23 cellular contexts compared by ENCODE assay signal in genomic region chr4:124423160-124423559, GRCh38.
A peak's percentile ranks its signal among the peaks of the same experiment; 100 is the strongest.
DNase-seq lines count a peak whose midpoint lies in the region; FAIRE-seq and TF ChIP-seq lines count a peak whose summit lies in the region.
"Had no signal": no experiment of that assay in that cellular context is flagged by ENCODE, and none has a peak within 500 bp of the region (broad histone marks: within the 10 kb centered on the region; RNA-seq: fewer than 3 reads in every experiment).

No MANE protein-coding gene starts in this region.

- no peak overlapping the region for H3K4me3 Mint-ChIP-seq in astrocyte (ENCODE audit: unreplicated experiment)
- H3K4me3 Mint-ChIP-seq in CD4-positive, alpha-beta memory T cell, result no peak overlapping the region
- H3K4me3 Mint-ChIP-seq: activated CD8-positive, alpha-beta T cell treated with anti-CD3 and anti-CD28 coated beads for 36 hours; activated T-cell treated with anti-CD3 and anti-CD28 coated beads, Interleukin-2, amount 50 U/mL, for 24 hours; HFFc6; memory B cell; naive thymus-derived CD4-positive, alpha-beta T cell had no signal

- CTCF ChIA-PET in CD4-positive, alpha-beta memory T cell (lab: Charles Lee; ENCODE audit: partially characterized antibody), result no interaction called here

- H3K9me3 Mint-ChIP-seq in astrocyte (ENCODE audit: unreplicated experiment), result no peaks in the 10 kb centered on the region
- peaks cover 0 to 3% (median 0%) of the 10 kb centered on the region in 8 donors for H3K9me3 Mint-ChIP-seq in CD4-positive, alpha-beta memory T cell
- H3K9me3 Mint-ChIP-seq: activated CD8-positive, alpha-beta T cell treated with anti-CD3 and anti-CD28 coated beads for 36 hours; activated T-cell treated with anti-CD3 and anti-CD28 coated beads, Interleukin-2, amount 50 U/mL, for 24 hours; HFFc6; memory B cell had no signal

- no peaks in the 10 kb centered on the region for H3K36me3 ChIP-seq in astrocyte (ENCODE audit: insufficient read depth, low read length)
- no peaks in the 10 kb centered on the region for H3K36me3 ChIP-seq in CD4-positive, alpha-beta memory T cell (ENCODE audit: insufficient read depth, low read length)

- no peak overlapping the region for H3K4me3 ChIP-seq in astrocyte (ENCODE audit: insufficient read depth, low read depth, low read length)
- no peak overlapping the region for H3K4me3 ChIP-seq in fibroblast of pulmonary artery (replicated peaks; ENCODE audit: low read depth, low read length)
- H3K4me3 ChIP-seq in CD4-positive, alpha-beta memory T cell (ENCODE audit: low read length in 2 of 2), result no peak overlapping the region

- intact Hi-C loops in CD4-positive, alpha-beta memory T cell (cut with micrococcal nuclease), result no loop called here

- no peaks in the 10 kb centered on the region for H3K79me2 ChIP-seq in astrocyte (ENCODE audit: insufficient read depth, low read length)

- no peaks in the 10 kb centered on the region for H3K27me3 Mint-ChIP-seq in astrocyte (ENCODE audit: low read depth, unreplicated experiment)
- no peaks in the 10 kb centered on the region for H3K27me3 Mint-ChIP-seq in CD4-positive, alpha-beta memory T cell
- H3K27me3 Mint-ChIP-seq: activated CD8-positive, alpha-beta T cell treated with anti-CD3 and anti-CD28 coated beads for 36 hours; activated T-cell treated with anti-CD3 and anti-CD28 coated beads, Interleukin-2, amount 50 U/mL, for 24 hours; memory B cell had no signal

- H3K27ac Mint-ChIP-seq in astrocyte (ENCODE audit: unreplicated experiment), result no peak overlapping the region
- H3K27ac Mint-ChIP-seq in CD4-positive, alpha-beta memory T cell, result no peak overlapping the region
- H3K27ac Mint-ChIP-seq: activated CD8-positive, alpha-beta T cell treated with anti-CD3 and anti-CD28 coated beads for 36 hours; activated T-cell treated with anti-CD3 and anti-CD28 coated beads, Interleukin-2, amount 50 U/mL, for 24 hours; HFFc6; memory B cell; naive thymus-derived CD4-positive, alpha-beta T cell had no signal

- peaks cover 2% of the 10 kb centered on the region for H3K4me1 Mint-ChIP-seq in astrocyte (ENCODE audit: low read depth, unreplicated experiment)
- no peaks in the 10 kb centered on the region for H3K4me1 Mint-ChIP-seq in CD4-positive, alpha-beta memory T cell
- H3K4me1 Mint-ChIP-seq: memory B cell; naive thymus-derived CD4-positive, alpha-beta T cell had no signal

- H3K4me2 ChIP-seq in astrocyte (ENCODE audit: low read length), result no peak overlapping the region

- no peak for FAIRE-seq in astrocyte (lab: Jason Lieb, UNC)
- FAIRE-seq: GM19239 had no signal

- H3K9ac ChIP-seq in astrocyte (ENCODE audit: low read length), result no peak overlapping the region

- H3K4me1 ChIP-seq in astrocyte (ENCODE audit: insufficient read depth, low read length), result no peaks in the 10 kb centered on the region
- H3K4me1 ChIP-seq in CD4-positive, alpha-beta memory T cell (ENCODE audit: insufficient read depth, low read length), result no peaks in the 10 kb centered on the region

- no peaks in the 10 kb centered on the region for H4K20me1 ChIP-seq in astrocyte (ENCODE audit: insufficient read depth, low read length)

- no peak overlapping the region for H3K27ac ChIP-seq in astrocyte (ENCODE audit: low read depth, low read length)
- no peak overlapping the region for H3K27ac ChIP-seq in CD4-positive, alpha-beta memory T cell (ENCODE audit: low read depth, low read length)
- H3K27ac ChIP-seq: 22Rv1 had no signal

- no peaks in the 10 kb centered on the region for H3K27me3 ChIP-seq in astrocyte (ENCODE audit: insufficient read depth, low read length)
- no peaks in the 10 kb centered on the region for H3K27me3 ChIP-seq in CD4-positive, alpha-beta memory T cell (ENCODE audit: insufficient read depth, low read length)

- POLR2A ChIA-PET in CD4-positive, alpha-beta memory T cell (lab: Charles Lee; ENCODE audit: partially characterized antibody), result no interaction called here

- no peaks in the 10 kb centered on the region for H3K36me3 Mint-ChIP-seq in astrocyte (ENCODE audit: low read depth, unreplicated experiment)
- H3K36me3 Mint-ChIP-seq in CD4-positive, alpha-beta memory T cell, result no peaks in the 10 kb centered on the region
- H3K36me3 Mint-ChIP-seq: memory B cell; naive thymus-derived CD4-positive, alpha-beta T cell had no signal

- H2AFZ ChIP-seq in astrocyte (ENCODE audit: low read depth, low read length), result no peak overlapping the region

- no peaks in the 10 kb centered on the region for H3K9me3 ChIP-seq in astrocyte (ENCODE audit: insufficient read depth, low read depth, low read length)
- no peaks in the 10 kb centered on the region for H3K9me3 ChIP-seq in CD4-positive, alpha-beta memory T cell (ENCODE audit: control insufficient read depth in 1 of 2, low read length in 2 of 2)

- DNase-seq in DMS53 (lab: John Stamatoyannopoulos, UW) (peak; percentile 21), DMS53 treated with DMSO at 0.1 percent for 48 hours (lab: John Stamatoyannopoulos, UW; ENCODE audit: unreplicated experiment) (no peak), astrocyte (ENCODE audit: low read depth) (peak; percentile 55), fibroblast of pulmonary artery (ENCODE audit: low read depth) (peak; percentile 59), NCI-H2081 (lab: John Stamatoyannopoulos, UW) (no peak), SKM-1 (lab: John Stamatoyannopoulos, UW; ENCODE audit: unreplicated experiment) (no peak), globus pallidus (ENCODE audit: low spot score) (no peak)
- no peak for DNase-seq in CD4-positive, alpha-beta memory T cell
- DNase-seq: activated CD8-positive, alpha-beta T cell treated with anti-CD3 and anti-CD28 coated beads for 36 hours; activated T-cell treated with anti-CD3 and anti-CD28 coated beads, Interleukin-2, amount 50 U/mL, for 24 hours; erythroblast; HFFc6; left cardiac atrium; naive thymus-derived CD4-positive, alpha-beta T cell; NCI-H1417; NCI-H2171; NCI-H524 treated with DMSO at 0.1 percent for 48 hours; RPMI8226; stimulated activated CD4-positive, alpha-beta T cell treated with anti-CD3 and anti-CD28 coated beads, Interleukin-4, amount 100 ng/mL, for 24 hours; stimulated activated naive CD4-positive, alpha-beta T cell treated with Interleukin-2 at 50 U/mL for 16 hours had no signal

- TF ChIP-seq CTCF in astrocyte (IDR thresholded peaks at IDR 0.05; ENCODE audit: insufficient read depth, low read depth, low read length), result no peak
- no peak for TF ChIP-seq CTCF in fibroblast of pulmonary artery (IDR thresholded peaks at IDR 0.05; ENCODE audit: low read length, missing control alignments)

Comparison
In these comparisons a context has a peak if more than half of its experiments do, and no peak if none do; other contexts are left out.
1. DNase-seq: peak in DMS53 (single experiment), astrocyte (single experiment) and fibroblast of pulmonary artery (single experiment); none in DMS53 treated with DMSO at 0.1 percent for 48 hours (single experiment), CD4-positive, alpha-beta memory T cell (0 of 5), NCI-H2081 (0 of 2), SKM-1 (single experiment) and globus pallidus (single experiment).